Comparison of ENCODE assay signal across 20 cellular contexts in genomic region chr4:11632488-11632887, GRCh38.
DNase-seq lines count a peak whose midpoint lies in the region; ATAC-seq and TF ChIP-seq lines count a peak whose summit lies in the region.
"Had no signal": no experiment of that assay in that cellular context is flagged by ENCODE, and none has a peak within 500 bp of the region (broad histone marks: within the 10 kb centered on the region; RNA-seq: fewer than 3 reads in every experiment).

No MANE protein-coding gene starts in this region.

- H2AFZ ChIP-seq in MM.1S (ENCODE audit: low read length) = 0 out of 2 replicates have a peak overlapping the region, but pooled peaks have one; percentile 28

- no peak overlapping the region for H3K4me2 ChIP-seq in MM.1S (ENCODE audit: low read depth, low read length)

- H3K79me2 ChIP-seq in MM.1S (ENCODE audit: low read length) = no peaks in the 10 kb centered on the region

- H3K36me3 ChIP-seq in MM.1S (replicated peaks; ENCODE audit: insufficient read depth, low read length) = no peaks in the 10 kb centered on the region
- H3K36me3 ChIP-seq: ascending aorta, WERI-Rb-1 had no signal

- H3K27me3 ChIP-seq in MM.1S (replicated peaks; ENCODE audit: insufficient read depth, low read length) = no peaks in the 10 kb centered on the region
- H3K27me3 ChIP-seq: ascending aorta had no signal

- no peak overlapping the region for H3K4me3 ChIP-seq in MM.1S (ENCODE audit: low read length)
- H3K4me3 ChIP-seq: ascending aorta, GM12878 had no signal

- no peak for TF ChIP-seq CTCF in MM.1S (IDR thresholded peaks at IDR 0.05; ENCODE audit: low read length)

- 0 out of 2 replicates have a peak, but pooled peaks cover 5% of the 10 kb centered on the region for H3K4me1 ChIP-seq in MM.1S (ENCODE audit: low read length)
- H3K4me1 ChIP-seq: ascending aorta had no signal

- H3K9me3 ChIP-seq in MM.1S (replicated peaks; ENCODE audit: insufficient read depth, low read length) = no peaks in the 10 kb centered on the region
- H3K9me3 ChIP-seq: ascending aorta had no signal

- H4K20me1 ChIP-seq in MM.1S (ENCODE audit: insufficient read depth, low read length) = no peaks in the 10 kb centered on the region

- no peak overlapping the region for H3K27ac ChIP-seq in MM.1S (ENCODE audit: low read length)
- H3K27ac ChIP-seq: ascending aorta, WERI-Rb-1 had no signal

- no peaks in the 10 kb centered on the region for H3F3A ChIP-seq in MM.1S (ENCODE audit: insufficient read depth, low read length)

- ATAC-seq in GM21360 (IDR thresholded peaks at IDR 0.05; ENCODE audit: unreplicated experiment) (no peak), GM19023 (IDR thresholded peaks at IDR 0.05; ENCODE audit: unreplicated experiment) (no peak), HG03097 (IDR thresholded peaks at IDR 0.05; ENCODE audit: low FRiP score, unreplicated experiment) (no peak)
- ATAC-seq: activated CD8-positive, alpha-beta memory T cell treated with anti-CD3 and anti-CD28 coated beads, Interleukin-2, amount 10 ng/mL, durations not matched to agents 7 days and 5 days; GM12878; SK-N-SH treated with all-trans-retinoic acid at 6 μM for 48 hours; stimulated activated memory B cell treated with anti-CD40 and anti-IgM and Interleukin-4, amounts not matched to agents 10 μg/mL and 1 μg/mL and 100 μg/mL, for 72 hours had no signal

- H3K9ac ChIP-seq in MM.1S (ENCODE audit: low read length) = no peak overlapping the region

- DNase-seq in Daoy (ENCODE audit: low read depth) = peak; percentile 17
- peak; percentile 41 for DNase-seq in MM.1S
- peak; percentile 54 for DNase-seq in dermis blood vessel endothelial cell
- peak; percentile 97 for DNase-seq in kidney tubule cell (ENCODE audit: low spot score)
- DNase-seq in epidermal melanocyte (ENCODE audit: insufficient read length, low spot score) = no peak
- DNase-seq: activated CD4-positive, alpha-beta T cell treated with anti-CD3 and anti-CD28 coated beads, Interleukin-2, amount 10 ng/mL, durations not matched to agents 7 days and 5 days; activated CD8-positive, alpha-beta memory T cell treated with anti-CD3 and anti-CD28 coated beads, Interleukin-2, amount 10 ng/mL, durations not matched to agents 7 days and 5 days; CD4-positive, CD25-positive, alpha-beta regulatory T cell; HFFc6; NCI-H1048; NCI-H2081 treated with DMSO at 0.1 percent for 48 hours; NCI-H446 treated with DMSO at 0.1 percent for 48 hours; WERI-Rb-1 had no signal

- H3K9me2 ChIP-seq in MM.1S (replicated peaks; ENCODE audit: insufficient read depth, low read length) = no peaks in the 10 kb centered on the region
